ENCODE assay signal across 27 cellular contexts in the genomic region with DNA sequence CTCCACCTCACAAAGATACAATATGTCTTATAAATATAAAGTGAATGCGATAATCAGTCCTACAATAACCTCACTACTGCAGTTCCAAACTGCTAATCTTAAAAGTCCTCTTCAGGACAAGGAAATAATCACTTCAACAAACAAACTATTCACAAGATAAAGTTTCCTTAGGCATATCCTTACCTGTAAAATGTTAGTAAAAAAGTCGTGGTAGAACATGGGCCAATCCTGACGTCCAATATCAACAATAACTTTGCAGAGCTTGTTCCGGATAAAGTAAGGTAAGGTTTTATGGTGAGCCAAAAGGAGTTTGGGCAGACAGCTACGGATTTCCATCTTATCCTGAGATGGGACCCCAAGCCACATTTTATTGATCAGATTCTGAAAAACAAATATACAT. TPM values are rescaled to one million over a fixed set of nuclear protein-coding genes. Genes with fewer than 3 reads are reported as not detected.
A peak's percentile ranks its signal among the peaks of the same experiment; 100 is the strongest.
DNase-seq lines count a peak whose midpoint lies in the region; ATAC-seq and TF ChIP-seq lines count a peak whose summit lies in the region.
"Had no signal": no experiment of that assay in that cellular context is flagged by ENCODE, and none has a peak within 500 bp of the region (broad histone marks: within the 10 kb centered on the region; RNA-seq: fewer than 3 reads in every experiment).

No MANE protein-coding gene starts in this region.

- no CpG with 5 or more reads among the region's 5 CpGs for WGBS in IMR-90 (ENCODE audit: extremely low coverage in 2 of 2, insufficient read length in 1 of 2), 2 experiments

- H2AK9ac ChIP-seq in IMR-90 (replicated peaks; ENCODE audit: low read depth, low read length, poor library complexity), result no peak overlapping the region

- BruUV-seq in IMR-90 (replicated peaks; lab: Mats Ljungman, UMichigan), result no TSS peak

- H2AFZ ChIP-seq in IMR-90 (replicated peaks; ENCODE audit: low read length, poor library complexity), result no peak overlapping the region

- H3K36me3 Mint-ChIP-seq in activated T-cell treated with anti-CD3 and anti-CD28 coated beads, Interleukin-2, amount 50 U/mL, for 24 hours (ENCODE audit: low read depth), result peaks cover 93% of the 10 kb centered on the region
- peaks cover 86% of the 10 kb centered on the region for H3K36me3 Mint-ChIP-seq in dendritic cell treated with granulocyte-macrophage colony-stimulating factor and Interleukin-4, amounts not matched to agents 40 ng/mL and 50 ng/mL, for 4 days (ENCODE audit: low read depth)
- H3K36me3 Mint-ChIP-seq in stimulated activated effector memory CD8-positive, alpha-beta T cell treated with anti-CD3 and anti-CD28 coated beads, Interleukin-12 subunit alpha, Interleukin-12 subunit beta, amount 100 ng/mL, for 72 hours, result peaks cover 97% of the 10 kb centered on the region

- no peak for ATAC-seq in IMR-90 (ENCODE audit: low read depth)
- ATAC-seq in stimulated activated effector memory CD8-positive, alpha-beta T cell treated with anti-CD3 and anti-CD28 coated beads, Interleukin-12 subunit alpha, Interleukin-12 subunit beta, amount 100 ng/mL, for 72 hours, result no peak
- ATAC-seq in HG03039 (IDR thresholded peaks at IDR 0.05; ENCODE audit: unreplicated experiment), result no peak
- ATAC-seq: gastroesophageal sphincter; right cardiac atrium; stimulated activated naive CD8-positive, alpha-beta T cell treated with anti-CD3 and anti-CD28 coated beads, Interleukin-15, amount 100 ng/mL, for 72 hours had no signal

- peaks cover 37% of the 10 kb centered on the region for H3K9me1 ChIP-seq in IMR-90 (ENCODE audit: insufficient read depth, low read length)

- in situ Hi-C loops in IMR-90 (cut with MboI; ENCODE audit: low sequenced_read_pairs), result no loop called here

- intact Hi-C loops in IMR-90 (cut with micrococcal nuclease), result no loop called here
- intact Hi-C loops in dendritic cell treated with granulocyte-macrophage colony-stimulating factor and Interleukin-4, amounts not matched to agents 40 ng/mL and 50 ng/mL, for 4 days (cut with micrococcal nuclease), result no loop called here

- H3K4ac ChIP-seq in IMR-90 (ENCODE audit: low read depth, low read length), result no peak overlapping the region

- no peak overlapping the region for H3K9ac ChIP-seq in IMR-90 (ENCODE audit: low read depth, low read length)

- no peak overlapping the region for H3K14ac ChIP-seq in IMR-90 (replicated peaks; ENCODE audit: low read depth, low read length)

- no peaks in the 10 kb centered on the region for H3K9me3 Mint-ChIP-seq in activated T-cell treated with anti-CD3 and anti-CD28 coated beads, Interleukin-2, amount 50 U/mL, for 24 hours
- no peaks in the 10 kb centered on the region for H3K9me3 Mint-ChIP-seq in dendritic cell treated with granulocyte-macrophage colony-stimulating factor and Interleukin-4, amounts not matched to agents 40 ng/mL and 50 ng/mL, for 4 days
- H3K9me3 Mint-ChIP-seq in stimulated activated effector memory CD8-positive, alpha-beta T cell treated with anti-CD3 and anti-CD28 coated beads, Interleukin-12 subunit alpha, Interleukin-12 subunit beta, amount 100 ng/mL, for 72 hours, result no peaks in the 10 kb centered on the region
- H3K9me3 Mint-ChIP-seq: stimulated activated naive CD8-positive, alpha-beta T cell treated with anti-CD3 and anti-CD28 coated beads, Interleukin-15, amount 100 ng/mL, for 72 hours had no signal

- no peak for TF ChIP-seq CTCF in IMR-90 (conservative IDR thresholded peaks at IDR 0.05; ENCODE audit: low read depth, low read length)

- no peaks in the 10 kb centered on the region for H3K27me3 Mint-ChIP-seq in activated T-cell treated with anti-CD3 and anti-CD28 coated beads, Interleukin-2, amount 50 U/mL, for 24 hours
- H3K27me3 Mint-ChIP-seq in dendritic cell treated with granulocyte-macrophage colony-stimulating factor and Interleukin-4, amounts not matched to agents 40 ng/mL and 50 ng/mL, for 4 days, result no peaks in the 10 kb centered on the region
- H3K27me3 Mint-ChIP-seq: B cell; stimulated activated naive CD8-positive, alpha-beta T cell treated with anti-CD3 and anti-CD28 coated beads, Interleukin-15, amount 100 ng/mL, for 72 hours had no signal

- no peak overlapping the region for H2BK120ac ChIP-seq in IMR-90 (ENCODE audit: low read depth, low read length)

- H3K9me3 ChIP-seq in IMR-90 (ENCODE audit: control insufficient read depth, insufficient read depth, low read length), result no peaks in the 10 kb centered on the region
- H3K9me3 ChIP-seq: gastroesophageal sphincter, SJCRH30, thoracic aorta had no signal

- no peak for DNase-seq in activated T-cell treated with anti-CD3 and anti-CD28 coated beads, Interleukin-2, amount 50 U/mL, for 24 hours
- DNase-seq in activated T-cell treated with anti-CD3 and anti-CD28 coated beads, Interleukin-2, amount 50 U/mL, for 1 hour, result no peak
- DNase-seq in IMR-90 (no peak), T1000 (lab: John Stamatoyannopoulos, UW) (no peak), GOT3 (lab: John Stamatoyannopoulos, UW) (no peak)
- no peak for DNase-seq in stimulated activated effector memory CD8-positive, alpha-beta T cell treated with anti-CD3 and anti-CD28 coated beads, Interleukin-12 subunit alpha, Interleukin-12 subunit beta, amount 100 ng/mL, for 72 hours (ENCODE audit: low spot score in 2 of 2)
- DNase-seq: activated CD4-positive, CD25-positive, alpha-beta regulatory T cell treated with anti-CD3 and anti-CD28 coated beads, Interleukin-2, amount 50 U/mL, for 72 hours; activated CD8-positive, alpha-beta memory T cell treated with anti-CD3 and anti-CD28 coated beads for 24 hours; activated T-cell treated with anti-CD3 and anti-CD28 coated beads for 4 hours; amniotic stem cell; brain microvascular endothelial cell; DMS79; hippocampal formation; NCI-H1930; NCI-H2171 treated with DMSO at 0.1 percent for 48 hours; NCI-H510A; right cardiac atrium; RPMI8226; SJCRH30; stimulated activated CD4-positive, alpha-beta T cell treated with anti-CD3 and anti-CD28 coated beads, Interleukin-1b, Interleukin-23, amount 100 ng/mL, for 48 hours; stimulated activated naive CD8-positive, alpha-beta T cell treated with anti-CD3 and anti-CD28 coated beads, Interleukin-15, amount 100 ng/mL, for 72 hours had no signal

- H3K4me1 ChIP-seq in IMR-90 (ENCODE audit: control insufficient read depth, insufficient read depth, low read length), result peaks cover 24% of the 10 kb centered on the region
- H3K4me1 ChIP-seq: SJCRH30 had no signal

- H2BK5ac ChIP-seq in IMR-90 (ENCODE audit: low read depth, low read length, poor library complexity, severe bottlenecking), result peak overlapping the region; percentile 63

- H4K91ac ChIP-seq in IMR-90 (ENCODE audit: insufficient read depth, low read depth, low read length), result no peak overlapping the region

- no peak overlapping the region for H3K56ac ChIP-seq in IMR-90 (ENCODE audit: extremely low read depth, insufficient read depth, low read length)

- no peak overlapping the region for H3K4me3 ChIP-seq in IMR-90 (ENCODE audit: insufficient read depth, low read depth, low read length)
- H3K4me3 ChIP-seq: gastroesophageal sphincter, SJCRH30, smooth muscle cell, thoracic aorta had no signal

- H3K27ac ChIP-seq in IMR-90 (ENCODE audit: insufficient read depth, low read length), result no peak overlapping the region
- H3K27ac ChIP-seq: brain microvascular endothelial cell, gastroesophageal sphincter, SJCRH30, thoracic aorta had no signal

- H3K4me3 Mint-ChIP-seq in activated T-cell treated with anti-CD3 and anti-CD28 coated beads, Interleukin-2, amount 50 U/mL, for 24 hours, result no peak overlapping the region
- no peak overlapping the region for H3K4me3 Mint-ChIP-seq in dendritic cell treated with granulocyte-macrophage colony-stimulating factor and Interleukin-4, amounts not matched to agents 40 ng/mL and 50 ng/mL, for 4 days
- H3K4me3 Mint-ChIP-seq in stimulated activated effector memory CD8-positive, alpha-beta T cell treated with anti-CD3 and anti-CD28 coated beads, Interleukin-12 subunit alpha, Interleukin-12 subunit beta, amount 100 ng/mL, for 72 hours, result no peak overlapping the region
- H3K4me3 Mint-ChIP-seq: B cell; stimulated activated naive CD8-positive, alpha-beta T cell treated with anti-CD3 and anti-CD28 coated beads, Interleukin-15, amount 100 ng/mL, for 72 hours had no signal

- H3K27ac Mint-ChIP-seq in activated T-cell treated with anti-CD3 and anti-CD28 coated beads, Interleukin-2, amount 50 U/mL, for 24 hours, result peak overlapping the region; percentile 79
- H3K27ac Mint-ChIP-seq in dendritic cell treated with granulocyte-macrophage colony-stimulating factor and Interleukin-4, amounts not matched to agents 40 ng/mL and 50 ng/mL, for 4 days, result peak overlapping the region; percentile 43
- H3K27ac Mint-ChIP-seq in stimulated activated effector memory CD8-positive, alpha-beta T cell treated with anti-CD3 and anti-CD28 coated beads, Interleukin-12 subunit alpha, Interleukin-12 subunit beta, amount 100 ng/mL, for 72 hours, result peak overlapping the region; percentile 16

- TF ChIP-seq POLR2A in IMR-90 (IDR thresholded peaks at IDR 0.05; ENCODE audit: low read depth, low read length), result no peak

- peaks cover 7% of the 10 kb centered on the region for H4K20me1 ChIP-seq in IMR-90 (ENCODE audit: insufficient read depth, low read length)

- peaks cover 54 to 84% of the 10 kb centered on the region in 2 experiments for H3K79me1 ChIP-seq in IMR-90 (ENCODE audit: low read depth in 1 of 2, low read length in 2 of 2)

- H3K23ac ChIP-seq in IMR-90 (ENCODE audit: low read depth, low read length), result peak overlapping the region; percentile 46; the same call in 1 of the 2 replicates

- H2AK5ac ChIP-seq in IMR-90 (ENCODE audit: low read depth, low read length), result peak overlapping the region; percentile 27; the same call in 1 of the 2 replicates

- H3K4me1 Mint-ChIP-seq in activated T-cell treated with anti-CD3 and anti-CD28 coated beads, Interleukin-2, amount 50 U/mL, for 24 hours (ENCODE audit: low read depth), result peaks cover 80% of the 10 kb centered on the region
- H3K4me1 Mint-ChIP-seq in dendritic cell treated with granulocyte-macrophage colony-stimulating factor and Interleukin-4, amounts not matched to agents 40 ng/mL and 50 ng/mL, for 4 days (ENCODE audit: low read depth), result peaks cover 45% of the 10 kb centered on the region
- H3K4me1 Mint-ChIP-seq in stimulated activated effector memory CD8-positive, alpha-beta T cell treated with anti-CD3 and anti-CD28 coated beads, Interleukin-12 subunit alpha, Interleukin-12 subunit beta, amount 100 ng/mL, for 72 hours, result peaks cover 40% of the 10 kb centered on the region

- POLR2A ChIA-PET in IMR-90 (lab: Charles Lee; ENCODE audit: unreplicated experiment), result no interaction called here

- H2BK20ac ChIP-seq in IMR-90 (ENCODE audit: low read depth, low read length), result no peak overlapping the region

- peak overlapping the region; percentile 17; the same call in 1 of the 2 replicates for H3K18ac ChIP-seq in IMR-90 (ENCODE audit: low read depth, low read length)

- peak overlapping the region; percentile 70 to 90; a peak in 3 of 4 replicates for H4K8ac ChIP-seq in IMR-90 (ENCODE audit: low read depth in 2 of 2, low read length in 2 of 2)

- TF ChIP-seq RAD21 in IMR-90 (IDR thresholded peaks at IDR 0.05; ENCODE audit: low read length), result no peak

- dilution Hi-C loops in IMR-90 (cut with HindIII; ENCODE audit: low sequenced_read_pairs, unreplicated experiment), result no loop called here

- H2BK15ac ChIP-seq in IMR-90 (ENCODE audit: low read depth, low read length), result no peak overlapping the region

- H3K27me3 ChIP-seq in IMR-90 (ENCODE audit: control insufficient read depth, insufficient read depth, low read length), result no peaks in the 10 kb centered on the region
- H3K27me3 ChIP-seq: brain microvascular endothelial cell, gastroesophageal sphincter, SJCRH30 had no signal

- H3K4me2 ChIP-seq in IMR-90 (ENCODE audit: low read depth, low read length), result no peak overlapping the region
- H3K4me2 ChIP-seq: smooth muscle cell had no signal

- no peak overlapping the region for H4K5ac ChIP-seq in IMR-90 (ENCODE audit: low read depth, low read length)

- CTCF ChIA-PET in IMR-90 (lab: Yijun Ruan, JAX), result interaction anchor here (0.6 kb wide), 1 partner anchor 11 kb away, joined by 4 read pairs; no protein-coding TSS in a partner anchor

- peaks cover 33% of the 10 kb centered on the region for H3K36me3 ChIP-seq in IMR-90 (ENCODE audit: control insufficient read depth, insufficient read depth, low read length)

RNA-seq across cellular contexts. Expression of gene XPO6, which starts 36.0 kb away (rescaled TPM):
- 103 and 108 TPM in 2 replicates for total RNA-seq in IMR-90 (2012; rRNA removed)
- 184 and 202 TPM in 2 replicates for polyA plus RNA-seq in IMR-90 (2012; rRNA removed)
- 213 and 433 TPM in 2 replicates for polyA plus RNA-seq in IMR-90 (2012; cell fraction: cytosol; rRNA removed)
- 272 and 467 TPM in 2 replicates for polyA plus RNA-seq in IMR-90 (2012; cell fraction: nucleus; rRNA removed; ENCODE audit: low replicate concordance)

Comparison
In these comparisons a context has a peak if more than half of its experiments do, and no peak if none do; other contexts are left out.
1. H3K27ac Mint-ChIP-seq: peak in every context shown above with its lines; median percentile 79 in activated T-cell treated with anti-CD3 and anti-CD28 coated beads, Interleukin-2, amount 50 U/mL, for 24 hours; 43 in dendritic cell treated with granulocyte-macrophage colony-stimulating factor and Interleukin-4, amounts not matched to agents 40 ng/mL and 50 ng/mL, for 4 days; 16 in stimulated activated effector memory CD8-positive, alpha-beta T cell treated with anti-CD3 and anti-CD28 coated beads, Interleukin-12 subunit alpha, Interleukin-12 subunit beta, amount 100 ng/mL, for 72 hours.